ENCODE assay signal across 14 cellular contexts in the genomic region with DNA sequence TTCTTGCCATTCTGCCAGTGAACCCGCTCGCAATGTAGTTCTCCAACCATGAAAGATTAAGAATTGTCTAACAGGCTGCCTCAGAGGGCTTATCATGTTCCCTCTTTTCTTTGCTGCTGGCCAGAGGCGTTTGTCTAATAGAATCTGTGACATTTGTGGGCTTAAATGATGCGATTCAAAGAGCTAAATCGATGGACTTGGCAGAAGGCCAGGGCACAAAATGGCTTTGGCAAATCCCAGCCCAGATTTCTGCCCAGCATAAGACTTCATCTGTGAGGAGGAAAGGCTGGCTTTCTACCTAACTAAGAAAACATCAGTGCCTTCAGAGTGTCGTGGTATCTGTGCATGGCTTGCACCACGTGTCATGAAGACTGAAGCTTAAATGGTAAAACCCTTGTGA.
DNase-seq lines count a peak whose midpoint lies in the region; ATAC-seq and TF ChIP-seq lines count a peak whose summit lies in the region.
"Had no signal": no experiment of that assay in that cellular context is flagged by ENCODE, and none has a peak within 500 bp of the region (broad histone marks: within the 10 kb centered on the region; RNA-seq: fewer than 3 reads in every experiment).

No MANE protein-coding gene starts in this region.

- WGBS in body of pancreas, 2 donors, result 60 to 74% methylated on average over 5 to 6 of the region's 7 CpGs

- DNase-seq in NCI-H187 (lab: John Stamatoyannopoulos, UW), result peak; percentile 18 to 64
- DNase-seq in NCI-H187 treated with DMSO at 0.1 percent for 48 hours (lab: John Stamatoyannopoulos, UW), result no peak
- peak; percentile 77 for DNase-seq in NCI-H1092 treated with DMSO at 0.1 percent for 48 hours (lab: John Stamatoyannopoulos, UW)
- DNase-seq in NCI-H345 treated with DMSO at 0.1 percent for 48 hours (lab: John Stamatoyannopoulos, UW; ENCODE audit: unreplicated experiment), result peak; percentile 59
- peak in 3 of 4 donors; percentile 12 to 20 (median 18) for DNase-seq in body of pancreas
- DNase-seq in cerebellar cortex (ENCODE audit: low spot score), result no peak
- no peak for DNase-seq in NCI-H2107 (lab: John Stamatoyannopoulos, UW)
- DNase-seq: CD8-positive, alpha-beta memory T cell; HFFc6; NCI-H146; NCI-H774 had no signal

- H3K36me3 ChIP-seq in body of pancreas (replicated peaks in 1 of 2; ENCODE audit: insufficient read depth in 1 of 2, low read depth in 2 of 2), result no peaks in the 10 kb centered on the region
- H3K36me3 ChIP-seq: BLaER1 treated with 17β-estradiol and CSF1 and Interleukin-3, amounts not matched to agents 10 nM and 100 nM had no signal

- no peak for TF ChIP-seq CTCF in body of pancreas (IDR thresholded peaks at IDR 0.05)

- no peak overlapping the region for H3K27ac ChIP-seq in body of pancreas
- H3K27ac ChIP-seq: BLaER1 treated with 17β-estradiol and CSF1 and Interleukin-3, amounts not matched to agents 10 nM and 100 nM had no signal

- no peaks in the 10 kb centered on the region for H3K9me3 ChIP-seq in body of pancreas
- H3K9me3 ChIP-seq: BLaER1 treated with 17β-estradiol and CSF1 and Interleukin-3, amounts not matched to agents 10 nM and 100 nM had no signal

- ATAC-seq in body of pancreas (no peak), HG03045 (IDR thresholded peaks at IDR 0.05; ENCODE audit: unreplicated experiment) (no peak)
- ATAC-seq: Panc1 had no signal

- intact Hi-C loops in body of pancreas (cut with DNase I), result no loop called here

- no peaks in the 10 kb centered on the region for H3K27me3 ChIP-seq in body of pancreas

- TF ChIP-seq POLR2A in body of pancreas (IDR thresholded peaks at IDR 0.05), result no peak

- no peak overlapping the region for H3K4me3 ChIP-seq in body of pancreas
- H3K4me3 ChIP-seq: BLaER1 treated with 17β-estradiol and CSF1 and Interleukin-3, amounts not matched to agents 10 nM and 100 nM had no signal

- no peaks in the 10 kb centered on the region for H3K4me1 ChIP-seq in body of pancreas
- H3K4me1 ChIP-seq: BLaER1 treated with 17β-estradiol and CSF1 and Interleukin-3, amounts not matched to agents 10 nM and 100 nM had no signal

Comparison
In these comparisons a context has a peak if more than half of its experiments do, and no peak if none do; other contexts are left out.
1. DNase-seq: peak in NCI-H187 (2 of 2), NCI-H1092 treated with DMSO at 0.1 percent for 48 hours (single experiment), NCI-H345 treated with DMSO at 0.1 percent for 48 hours (single experiment) and body of pancreas (3 of 4); none in NCI-H187 treated with DMSO at 0.1 percent for 48 hours (single experiment), cerebellar cortex (single experiment) and NCI-H2107 (single experiment).